ENCODE assay signal across 8 cellular contexts in genomic region chr2:236731767-236732580, GRCh38.
A peak's percentile ranks its signal among the peaks of the same experiment; 100 is the strongest.
DNase-seq lines count a peak whose midpoint lies in the region; ATAC-seq, FAIRE-seq and TF ChIP-seq lines count a peak whose summit lies in the region.
"Had no signal": no experiment of that assay in that cellular context is flagged by ENCODE, and none has a peak within 500 bp of the region (broad histone marks: within the 10 kb centered on the region; RNA-seq: fewer than 3 reads in every experiment).

No MANE protein-coding gene starts in this region.

- TF ChIP-seq CTCF in HepG2 (CRISPR knock-in tag; IDR thresholded peaks at IDR 0.05) (no peak), transverse colon (IDR thresholded peaks at IDR 0.05) (no peak)

- CTCF ChIA-PET in HepG2 (lab: Yijun Ruan, JAX; ENCODE audit: low intra/inter-chr PET ratio, low total read pairs), result no interaction called here

- no peak for FAIRE-seq in HepG2 (lab: Jason Lieb, UNC)

- no peaks in the 10 kb centered on the region; a peak in 2 of 5 replicates for H3K27me3 ChIP-seq in HepG2 (ENCODE audit: control insufficient read depth in 1 of 2, insufficient read depth in 2 of 2, low read length in 2 of 2)
- H3K27me3 ChIP-seq in transverse colon, result no peaks in the 10 kb centered on the region

- in situ Hi-C loops in HepG2 (cut with HindIII; ENCODE audit: extremely low pct_ligation_motif_present, low pct_unique_long_range_greater_than_20kb), result no loop called here
- in situ Hi-C loops in transverse colon (cut with MboI; ENCODE audit: low pct_ligation_motif_present in 1 of 4, low pct_unique_long_range_greater_than_20kb in 1 of 4, low sequenced_read_pairs in 3 of 4), result no loop called here

- H3K4me1 ChIP-seq in HepG2 (ENCODE audit: insufficient read depth, low read length) (peaks cover 12% of the 10 kb centered on the region), transverse colon (peaks cover 0 to 6% (median 0%) of the 10 kb centered on the region in 4 donors)

- no peak overlapping the region for H2AFZ ChIP-seq in HepG2 (ENCODE audit: low read length)

- TF ChIP-seq EP300 in HepG2 (IDR thresholded peaks at IDR 0.05; ENCODE audit: low read depth in 2 of 2, low read length in 2 of 2) (no peak), HepG2 (CRISPR knock-in tag; IDR thresholded peaks at IDR 0.05; ENCODE audit: borderline replicate concordance) (no peak), transverse colon (IDR thresholded peaks at IDR 0.05; ENCODE audit: low read depth) (peak; percentile 65)

- no peaks in the 10 kb centered on the region for H3K79me2 ChIP-seq in HepG2 (ENCODE audit: insufficient read depth, low read length)

- no peak overlapping the region for H3K4me2 ChIP-seq in HepG2 (ENCODE audit: low read depth, low read length)

- H3K9me3 ChIP-seq in HepG2 (ENCODE audit: low read length) (no peaks in the 10 kb centered on the region), transverse colon (no peaks in the 10 kb centered on the region)

- POLR2A ChIA-PET in HepG2 (lab: Yijun Ruan, JAX), result no interaction called here

- H3K9ac ChIP-seq in HepG2 (ENCODE audit: insufficient read depth, low read depth, low read length), result no peak overlapping the region

- no peaks in the 10 kb centered on the region for H4K20me1 ChIP-seq in HepG2 (ENCODE audit: insufficient read depth, low read length)

- TF ChIP-seq RAD21 in HepG2 (CRISPR knock-in tag; IDR thresholded peaks at IDR 0.05), result no peak

- intact Hi-C loops in HepG2 (cut with micrococcal nuclease; ENCODE audit: unreplicated experiment), result no loop called here
- intact Hi-C loops in transverse colon (cut with DNase I; ENCODE audit: low total_unique reads), result no loop called here

- peak; percentile 26 for DNase-seq in LoVo (ENCODE audit: low spot score)
- peak; percentile 83 for DNase-seq in cerebellum (ENCODE audit: low spot score)
- no peak for DNase-seq in HepG2 (ENCODE audit: low spot score)
- DNase-seq in transverse colon, result peak; percentile 49
- DNase-seq in NCI-H146 treated with DMSO at 0.1 percent for 48 hours (lab: John Stamatoyannopoulos, UW; ENCODE audit: unreplicated experiment), result no peak
- DNase-seq in DMS79 treated with DMSO at 0.1 percent for 48 hours (lab: John Stamatoyannopoulos, UW), result no peak
- DNase-seq: retina had no signal

- H3K36me3 ChIP-seq in HepG2 (replicated peaks in 1 of 2; ENCODE audit: control insufficient read depth in 1 of 2, insufficient read depth in 2 of 2, low read length in 2 of 2) (no peaks in the 10 kb centered on the region), transverse colon (no peaks in the 10 kb centered on the region)

- H3K27ac ChIP-seq in HepG2 (ENCODE audit: extremely low read length, insufficient read depth, low read length) (no peak overlapping the region), transverse colon (peak overlapping the region; percentile 46 to 67 (median 57))

- BruUV-seq in HepG2 (replicated peaks; lab: Mats Ljungman, UMichigan), result no TSS peak

- H3K4me3 ChIP-seq in HepG2 (replicated peaks in 1 of 3; ENCODE audit: insufficient read depth in 1 of 3, low read depth in 2 of 3, low read length in 3 of 3) (no peak overlapping the region), transverse colon (no peak overlapping the region)

- WGBS in HepG2 (ENCODE audit: low lambda C conversion rate), result 34% methylated on average over 9 of the region's 12 CpGs
- WGBS in transverse colon (ENCODE audit: low coverage in 1 of 2), 2 donors, result 68% methylated on average over 11 of the region's 12 CpGs; no CpG with 5 or more reads in 1 of the 2 donors

- ATAC-seq in HepG2, result peak; percentile 37; the same call in 2 of the 3 replicates
- ATAC-seq in GM18858 (IDR thresholded peaks at IDR 0.05; ENCODE audit: unreplicated experiment), result no peak

- no peak for TF ChIP-seq POLR2A in HepG2 (IDR thresholded peaks at IDR 0.05; ENCODE audit: insufficient read depth in 1 of 2, low read depth in 2 of 2, low read length in 2 of 2)
- TF ChIP-seq POLR2A in transverse colon (IDR thresholded peaks at IDR 0.05), result no peak

TF ChIP-seq in HepG2, 621 proteins besides CTCF, POLR2A, EP300 and RAD21:
- TF ChIP-seq MYPOP (CRISPR knock-in tag; IDR thresholded peaks at IDR 0.05), result no peak
- peak; percentile 82; the same call in 1 of the 2 replicates for TF ChIP-seq TFAP4 (IDR thresholded peaks at IDR 0.05; ENCODE audit: borderline replicate concordance, low read depth)
- peak; percentile 3; the same call in 1 of the 2 replicates for TF ChIP-seq CREB1 (IDR thresholded peaks at IDR 0.05)
- TF ChIP-seq CREB1 (CRISPR knock-in tag; IDR thresholded peaks at IDR 0.05), result no peak
- 0 out of 2 replicates have a peak, but pooled peaks have one; percentile 46 for TF ChIP-seq TEF (CRISPR knock-in tag; IDR thresholded peaks at IDR 0.05)
- TF ChIP-seq ZNF263 (CRISPR knock-in tag; IDR thresholded peaks at IDR 0.05), result peak; percentile 68

Comparison
In these comparisons a context has a peak if more than half of its experiments do, and no peak if none do; other contexts are left out.
1. DNase-seq: peak in LoVo (single experiment), cerebellum (single experiment) and transverse colon (single experiment); none in HepG2 (single experiment), NCI-H146 treated with DMSO at 0.1 percent for 48 hours (single experiment) and DMS79 treated with DMSO at 0.1 percent for 48 hours (single experiment).